22 cellular contexts compared by ENCODE assay signal in genomic region chr4:19164334-19164733, GRCh38.
"Had no signal": no experiment of that assay in that cellular context is flagged by ENCODE, and none has a peak within 500 bp of the region (broad histone marks: within the 10 kb centered on the region; RNA-seq: fewer than 3 reads in every experiment).

No MANE protein-coding gene starts in this region.

- FAIRE-seq: kidney had no signal

- H3K27me3 Mint-ChIP-seq: activated B cell treated with CpG ODN at 0.5 μM for 24 hours; activated CD4-positive, alpha-beta memory T cell treated with anti-CD3 and anti-CD28 coated beads, Interleukin-2, amount 10 ng/mL, durations not matched to agents 7 days and 5 days; activated CD8-positive, alpha-beta memory T cell treated with anti-CD3 and anti-CD28 coated beads, Interleukin-2, amount 10 ng/mL, durations not matched to agents 7 days and 5 days; activated naive CD8-positive, alpha-beta T cell treated with anti-CD3 and anti-CD28 coated beads, Interleukin-2, amount 10 ng/mL, durations not matched to agents 7 days and 5 days; activated T-helper 17 cell treated with anti-CD3 and anti-CD28 coated beads, Interleukin-2, amount 50 U/mL, for 72 hours had no signal

- H3K4me3 Mint-ChIP-seq: activated B cell treated with CpG ODN at 0.5 μM for 24 hours; activated CD4-positive, alpha-beta memory T cell treated with anti-CD3 and anti-CD28 coated beads, Interleukin-2, amount 10 ng/mL, durations not matched to agents 7 days and 5 days; activated CD8-positive, alpha-beta memory T cell treated with anti-CD3 and anti-CD28 coated beads, Interleukin-2, amount 10 ng/mL, durations not matched to agents 7 days and 5 days; activated naive CD8-positive, alpha-beta T cell treated with anti-CD3 and anti-CD28 coated beads, Interleukin-2, amount 10 ng/mL, durations not matched to agents 7 days and 5 days; activated T-helper 17 cell treated with anti-CD3 and anti-CD28 coated beads, Interleukin-2, amount 50 U/mL, for 72 hours; endodermal cell had no signal

- DNase-seq: activated B cell treated with CpG ODN at 0.5 μM for 24 hours; activated CD4-positive, alpha-beta memory T cell treated with anti-CD3 and anti-CD28 coated beads, Interleukin-2, amount 10 ng/mL, durations not matched to agents 7 days and 5 days; activated CD4-positive, alpha-beta T cell treated with anti-CD3 and anti-CD28 coated beads for 48 hours; activated CD8-positive, alpha-beta memory T cell treated with anti-CD3 and anti-CD28 coated beads, Interleukin-2, amount 10 ng/mL, durations not matched to agents 7 days and 5 days; activated naive CD4-positive, alpha-beta T cell; activated naive CD8-positive, alpha-beta T cell treated with anti-CD3 and anti-CD28 coated beads, Interleukin-2, amount 10 ng/mL, durations not matched to agents 7 days and 5 days; amygdala; dorsolateral prefrontal cortex; endodermal cell; foreskin melanocyte; kidney; occipital lobe; posterior cingulate gyrus; retina; stimulated activated CD4-positive, alpha-beta T cell treated with anti-CD3 and anti-CD28 coated beads, Interleukin-12 subunit alpha, Interleukin-12 subunit beta, amount 100 ng/mL, for 4 hours; stimulated activated CD4-positive, alpha-beta T cell treated with anti-CD3 and anti-CD28 coated beads, Interleukin-1b, Interleukin-23, amount 100 ng/mL, for 48 hours; stimulated activated CD8-positive, alpha-beta memory T cell treated with anti-CD3 and anti-CD28 coated beads, Interleukin-4, amount 100 ng/mL, for 48 hours; stimulated activated naive CD4-positive, alpha-beta T cell had no signal

- ATAC-seq: activated CD8-positive, alpha-beta memory T cell treated with anti-CD3 and anti-CD28 coated beads, Interleukin-2, amount 10 ng/mL, durations not matched to agents 7 days and 5 days; activated T-helper 17 cell treated with anti-CD3 and anti-CD28 coated beads, Interleukin-2, amount 50 U/mL, for 72 hours; left lobe of liver had no signal

- H3K4me3 ChIP-seq: dorsolateral prefrontal cortex, lung had no signal

- H3K4me1 Mint-ChIP-seq: activated B cell treated with CpG ODN at 0.5 μM for 24 hours; activated CD4-positive, alpha-beta memory T cell treated with anti-CD3 and anti-CD28 coated beads, Interleukin-2, amount 10 ng/mL, durations not matched to agents 7 days and 5 days; activated CD8-positive, alpha-beta memory T cell treated with anti-CD3 and anti-CD28 coated beads, Interleukin-2, amount 10 ng/mL, durations not matched to agents 7 days and 5 days; activated naive CD8-positive, alpha-beta T cell treated with anti-CD3 and anti-CD28 coated beads, Interleukin-2, amount 10 ng/mL, durations not matched to agents 7 days and 5 days; activated T-helper 17 cell treated with anti-CD3 and anti-CD28 coated beads, Interleukin-2, amount 50 U/mL, for 72 hours had no signal

- H3K36me3 Mint-ChIP-seq: activated CD8-positive, alpha-beta memory T cell treated with anti-CD3 and anti-CD28 coated beads, Interleukin-2, amount 10 ng/mL, durations not matched to agents 7 days and 5 days; activated naive CD8-positive, alpha-beta T cell treated with anti-CD3 and anti-CD28 coated beads, Interleukin-2, amount 10 ng/mL, durations not matched to agents 7 days and 5 days had no signal

- H3K27ac ChIP-seq: dorsolateral prefrontal cortex, epithelial cell of prostate had no signal

- H3K27ac Mint-ChIP-seq: activated B cell treated with CpG ODN at 0.5 μM for 24 hours; activated CD4-positive, alpha-beta memory T cell treated with anti-CD3 and anti-CD28 coated beads, Interleukin-2, amount 10 ng/mL, durations not matched to agents 7 days and 5 days; activated CD8-positive, alpha-beta memory T cell treated with anti-CD3 and anti-CD28 coated beads, Interleukin-2, amount 10 ng/mL, durations not matched to agents 7 days and 5 days; activated naive CD8-positive, alpha-beta T cell treated with anti-CD3 and anti-CD28 coated beads, Interleukin-2, amount 10 ng/mL, durations not matched to agents 7 days and 5 days; activated T-helper 17 cell treated with anti-CD3 and anti-CD28 coated beads, Interleukin-2, amount 50 U/mL, for 72 hours; endodermal cell had no signal
